In the genomic region with DNA sequence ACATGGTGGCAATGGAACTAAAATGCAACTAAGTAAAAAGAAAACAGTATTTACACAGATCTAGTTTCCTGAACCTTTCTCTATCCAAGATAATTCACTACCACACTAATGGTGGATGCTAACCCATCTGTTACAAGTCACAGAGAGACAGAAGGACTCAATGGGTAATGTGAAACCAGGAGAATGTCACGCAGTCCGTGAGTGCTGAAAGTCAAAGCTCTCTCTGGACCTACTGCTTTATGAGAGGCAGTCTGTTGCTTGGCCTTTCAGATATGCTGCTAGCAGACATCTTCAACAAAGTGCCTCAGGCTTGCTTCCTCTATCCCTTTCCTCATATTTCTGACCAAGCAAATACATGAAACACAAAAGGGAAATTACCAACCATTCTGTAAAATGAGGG, we compare ENCODE assay signal across 1 cellular context.
TF ChIP-seq lines count a peak whose summit lies in the region.

No MANE protein-coding gene starts in this region.

TF ChIP-seq in WTC11, 78 proteins besides CTCF, POLR2A, EP300 and RAD21 (continued from another document):
- TF ChIP-seq, protein P1, sequence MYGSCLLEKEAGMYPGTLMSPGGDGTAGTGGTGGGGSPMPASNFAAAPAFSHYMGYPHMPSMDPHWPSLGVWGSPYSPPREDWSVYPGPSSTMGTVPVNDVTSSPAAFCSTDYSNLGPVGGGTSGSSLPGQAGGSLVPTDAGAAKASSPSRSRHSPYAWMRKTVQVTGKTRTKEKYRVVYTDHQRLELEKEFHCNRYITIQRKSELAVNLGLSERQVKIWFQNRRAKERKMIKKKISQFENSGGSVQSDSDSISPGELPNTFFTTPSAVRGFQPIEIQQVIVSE (CRISPR knock-in tag; IDR thresholded peaks at IDR 0.05; ENCODE audit: borderline replicate concordance), result no peak
